8 cellular contexts compared by ENCODE assay signal in genomic region chr14:59464651-59465569, GRCh38. TPM values are rescaled to one million over a fixed set of nuclear protein-coding genes. Genes with fewer than 3 reads are reported as not detected.
DNase-seq lines count a peak whose midpoint lies in the region; ATAC-seq and TF ChIP-seq lines count a peak whose summit lies in the region.

Gene GPR135, minus strand, starts transcription at chr14:59465380. Its CDS starts 154 bp downstream, at chr14:59465226.

- no peak for TF ChIP-seq CTCF in activated CD8-positive, alpha-beta T cell treated with anti-CD3 and anti-CD28 coated beads for 36 hours (IDR thresholded peaks at IDR 0.05)

- H3K36me3 Mint-ChIP-seq in activated CD8-positive, alpha-beta T cell treated with anti-CD3 and anti-CD28 coated beads for 36 hours (ENCODE audit: low read depth), result peaks cover 5% of the 10 kb centered on the region

- WGBS in GM23248 (ENCODE audit: low coverage in 1 of 2, low lambda C conversion rate in 2 of 2, missing lambda C conversion rate in 2 of 2), 2 experiments, result 5 to 8% methylated on average over 81 to 89 of the region's 114 CpGs

- H3K36me3 ChIP-seq in ES-I3 (ENCODE audit: insufficient read depth, low read length) (no peaks in the 10 kb centered on the region), GM23248 (ENCODE audit: low read depth) (peaks cover 11% of the 10 kb centered on the region; the same call in 1 of the 2 replicates)
- H3K36me3 ChIP-seq in effector memory CD4-positive, alpha-beta T cell (ENCODE audit: control insufficient read depth, insufficient read depth, low read length), result no peaks in the 10 kb centered on the region

- in situ Hi-C loops in GM23248 (cut with MboI), result no loop called here

- DNase-seq in GM23248 (peak; percentile 78), NCI-H146 (lab: John Stamatoyannopoulos, UW) (peak; percentile 62), medulla oblongata (ENCODE audit: extremely low spot score) (peak; percentile 42), DMS114 treated with DMSO at 0.1 percent for 48 hours (lab: John Stamatoyannopoulos, UW; ENCODE audit: unreplicated experiment) (no peak)
- peak; percentile 62 for DNase-seq in activated CD8-positive, alpha-beta T cell treated with anti-CD3 and anti-CD28 coated beads for 36 hours
- peak; percentile 45 to 49 (median 47) for DNase-seq in effector memory CD4-positive, alpha-beta T cell
- DNase-seq in stimulated activated CD4-positive, alpha-beta T cell treated with anti-CD3 and anti-CD28 coated beads, TNF-alpha, amount 100 ng/mL, for 48 hours (ENCODE audit: low read depth in 3 of 3), result peak in 2 of 3 donors; percentile 7 to 36

- H2AFZ ChIP-seq in GM23248, result peak within 1 kb of the TSS; percentile 74

- POLR2A ChIA-PET in activated CD8-positive, alpha-beta T cell treated with anti-CD3 and anti-CD28 coated beads for 36 hours (lab: Charles Lee), result interaction anchor here (0.7 kb wide), 1 partner anchor 19 kb away, joined by 3 read pairs; no protein-coding TSS in a partner anchor

- H4K20me1 ChIP-seq in GM23248 (ENCODE audit: insufficient read depth), result no peaks in the 10 kb centered on the region

- peak within 1 kb of the TSS; percentile 84 for H3K4me2 ChIP-seq in GM23248 (ENCODE audit: unreplicated experiment)

- ATAC-seq in activated CD8-positive, alpha-beta T cell treated with anti-CD3 and anti-CD28 coated beads for 36 hours, result peak; percentile 74

- no peaks in the 10 kb centered on the region for H3K27me3 ChIP-seq in GM23248 (replicated peaks; ENCODE audit: insufficient read depth)
- no peaks in the 10 kb centered on the region for H3K27me3 ChIP-seq in effector memory CD4-positive, alpha-beta T cell (replicated peaks; ENCODE audit: control insufficient read depth, insufficient read depth, low read length, poor library complexity, severe bottlenecking)

- peak within 1 kb of the TSS; percentile 73 for H3K4me3 ChIP-seq in GM23248
- peak within 1 kb of the TSS; percentile 67 for H3K4me3 ChIP-seq in effector memory CD4-positive, alpha-beta T cell (ENCODE audit: insufficient read depth, low read depth, low read length, poor library complexity, severe bottlenecking)

- peak within 1 kb of the TSS; percentile 23 for H3K27ac ChIP-seq in GM23248
- H3K27ac ChIP-seq in effector memory CD4-positive, alpha-beta T cell (ENCODE audit: insufficient read depth, low read length, poor library complexity, severe bottlenecking), result peak within 1 kb of the TSS; percentile 59

- intact Hi-C loops in activated CD8-positive, alpha-beta T cell treated with anti-CD3 and anti-CD28 coated beads for 36 hours (cut with micrococcal nuclease), result no loop called here

- no peaks in the 10 kb centered on the region for H3K9me3 Mint-ChIP-seq in activated CD8-positive, alpha-beta T cell treated with anti-CD3 and anti-CD28 coated beads for 36 hours

- CTCF ChIA-PET in activated CD8-positive, alpha-beta T cell treated with anti-CD3 and anti-CD28 coated beads for 36 hours (lab: Charles Lee), result interaction anchor here (0.9 to 1.9 kb wide), 3 partner anchors 13 to 112 kb away, joined by 3 to 7 read pairs (median 5); no protein-coding TSS in a partner anchor

- peaks cover 40% of the 10 kb centered on the region for H3F3A ChIP-seq in GM23248 (ENCODE audit: insufficient read depth)

- H3K4me1 ChIP-seq in ES-I3 (ENCODE audit: insufficient read depth, low read length), result no peaks in the 10 kb centered on the region
- no peaks in the 10 kb centered on the region for H3K4me1 ChIP-seq in GM23248 (ENCODE audit: insufficient read depth)
- peaks cover 5% of the 10 kb centered on the region for H3K4me1 ChIP-seq in effector memory CD4-positive, alpha-beta T cell (ENCODE audit: control insufficient read depth, insufficient read depth, low read length, poor library complexity, severe bottlenecking)

- H3K4me1 Mint-ChIP-seq in activated CD8-positive, alpha-beta T cell treated with anti-CD3 and anti-CD28 coated beads for 36 hours (ENCODE audit: low read depth), result peaks cover 12% of the 10 kb centered on the region

- peak within 1 kb of the TSS; percentile 61; the same call in 1 of the 2 replicates for H3K9ac ChIP-seq in ES-I3 (ENCODE audit: low read depth, low read length)
- peak within 1 kb of the TSS; percentile 61 for H3K9ac ChIP-seq in GM23248

- H3K9me2 ChIP-seq in GM23248 (ENCODE audit: insufficient read depth), result no peaks in the 10 kb centered on the region

- H3K4me3 Mint-ChIP-seq in activated CD8-positive, alpha-beta T cell treated with anti-CD3 and anti-CD28 coated beads for 36 hours, result peak within 1 kb of the TSS; percentile 80

- H3K9me3 ChIP-seq in ES-I3 (ENCODE audit: control insufficient read depth, insufficient read depth, low read length) (no peaks in the 10 kb centered on the region), GM23248 (ENCODE audit: low read depth) (no peaks in the 10 kb centered on the region)
- no peaks in the 10 kb centered on the region for H3K9me3 ChIP-seq in effector memory CD4-positive, alpha-beta T cell (ENCODE audit: control insufficient read depth, low read length)

- H3K27ac Mint-ChIP-seq in activated CD8-positive, alpha-beta T cell treated with anti-CD3 and anti-CD28 coated beads for 36 hours, result peak within 1 kb of the TSS; percentile 78

- H3K27me3 Mint-ChIP-seq in activated CD8-positive, alpha-beta T cell treated with anti-CD3 and anti-CD28 coated beads for 36 hours, result peaks cover 7% of the 10 kb centered on the region

- peaks cover 11% of the 10 kb centered on the region; the same call in 1 of the 2 replicates for H3K79me2 ChIP-seq in GM23248 (ENCODE audit: insufficient read depth)

RNA-seq across cellular contexts. Expression of gene GPR135, which starts in this region (rescaled TPM):
- total RNA-seq in GM23248 (2014; rRNA removed; shearing (Covaris generic)), result 2.6 and 5.8 TPM in 2 replicates
- 1.3 and 1.5 TPM in 2 replicates for polyA plus RNA-seq in GM23248 (2016; fragmentation: Nextera tagmentation; extraction: Ambion mirVana)
- 1 to 10 TPM; 1.5 to 1.7 TPM for total RNA-seq in activated CD8-positive, alpha-beta T cell treated with anti-CD3 and anti-CD28 coated beads for 36 hours
